In the genomic region with DNA sequence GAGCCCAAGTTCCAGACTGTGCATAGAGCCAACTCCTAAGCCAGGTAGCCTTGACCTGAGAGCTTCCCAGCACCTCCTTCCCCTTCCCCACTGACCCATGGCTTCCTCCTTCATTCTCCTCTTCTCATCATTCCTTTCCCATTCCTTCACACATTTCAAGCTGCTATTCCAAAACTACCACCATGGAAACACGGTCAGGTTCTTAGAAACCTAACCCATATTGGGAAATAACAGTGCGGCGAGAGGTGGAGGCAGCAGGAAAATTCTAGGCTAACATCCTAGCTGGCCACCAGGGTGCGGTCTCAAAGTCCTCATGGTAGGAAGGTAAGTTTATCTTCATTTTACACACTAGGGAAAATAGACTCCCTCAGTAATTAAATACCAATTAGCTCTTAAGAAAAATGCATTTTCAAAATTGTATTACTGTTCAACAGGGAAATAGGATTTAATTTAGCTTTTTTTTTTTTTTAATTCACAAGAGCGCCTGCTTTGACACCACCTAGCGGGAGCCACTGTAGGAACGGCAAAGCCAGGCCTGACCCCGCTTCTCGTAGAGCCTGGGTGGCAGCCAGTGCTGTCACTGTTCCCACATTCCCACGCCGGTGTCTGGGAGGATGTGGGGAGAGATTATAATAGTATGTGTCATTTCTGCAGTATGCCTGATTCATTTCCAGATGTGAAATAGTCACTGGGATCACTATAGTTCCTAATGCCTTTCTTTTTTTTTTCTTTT, we compare ENCODE assay signal across 1 cellular context.
TF ChIP-seq lines count a peak whose summit lies in the region.

No MANE protein-coding gene starts in this region.

TF ChIP-seq in H1, 55 proteins besides CTCF, POLR2A, EP300 and RAD21:
- TF ChIP-seq KDM5A (IDR thresholded peaks at IDR 0.05; ENCODE audit: low read length) (no peak), CEBPB (IDR thresholded peaks at IDR 0.05; ENCODE audit: low read depth, low read length) (0 out of 2 replicates have a peak, but pooled peaks have one; percentile 15)
TF ChIP-seq in H1: peak in this region for 1.
